In genomic region chr1:228269431-228269830, GRCh38 we compare ENCODE assay signal across 8 cellular contexts.
A peak's percentile ranks its signal among the peaks of the same experiment; 100 is the strongest.
DNase-seq lines count a peak whose midpoint lies in the region; ATAC-seq, FAIRE-seq and TF ChIP-seq lines count a peak whose summit lies in the region.
"Not testable (repeated sequence)": the region's sequence is repeated elsewhere in the genome, so short reads cannot be mapped to it uniquely, and the experiment has no call there.

No MANE protein-coding gene starts in this region.

- H2AK5ac ChIP-seq in IMR-90 (ENCODE audit: low read depth, low read length), result not testable (repeated sequence)

- H3K9me3 ChIP-seq in IMR-90 (ENCODE audit: control insufficient read depth, insufficient read depth, low read length); left lung: not testable (repeated sequence)

- not testable (repeated sequence) for DNase-seq in GM12892 (ENCODE audit: insufficient read length); IMR-90; activated CD8-positive, alpha-beta T cell treated with anti-CD3 and anti-CD28 coated beads, Interleukin-2, amount 10 ng/mL, durations not matched to agents 7 days and 5 days; chondrocyte (ENCODE audit: low spot score); left lung; naive thymus-derived CD8-positive, alpha-beta T cell; stimulated activated naive CD8-positive, alpha-beta T cell treated with anti-CD3 and anti-CD28 coated beads, Interleukin-15, Interleukin-2, amounts not matched to agents 100 U/mL and 50 U/mL, for 24 hours

- no CpG with 5 or more reads among the region's 17 CpGs for WGBS in IMR-90 (ENCODE audit: extremely low coverage in 2 of 2, insufficient read length in 1 of 2), 2 experiments

- not testable (repeated sequence) for H3K27me3 Mint-ChIP-seq in activated CD8-positive, alpha-beta T cell treated with anti-CD3 and anti-CD28 coated beads, Interleukin-2, amount 10 ng/mL, durations not matched to agents 7 days and 5 days (ENCODE audit: low read depth); chondrocyte (ENCODE audit: low read depth); naive thymus-derived CD8-positive, alpha-beta T cell

- H4K8ac ChIP-seq in IMR-90 (ENCODE audit: low read depth in 2 of 2, low read length in 2 of 2), result not testable (repeated sequence)

- TF ChIP-seq RAD21 in IMR-90 (IDR thresholded peaks at IDR 0.05; ENCODE audit: low read length), result not testable (repeated sequence)

- in situ Hi-C loops in IMR-90 (cut with MboI; ENCODE audit: low sequenced_read_pairs), result not testable (repeated sequence)

- H2BK15ac ChIP-seq in IMR-90 (ENCODE audit: low read depth, low read length), result not testable (repeated sequence)

- H3K23ac ChIP-seq in IMR-90 (ENCODE audit: low read depth, low read length), result not testable (repeated sequence)

- H4K91ac ChIP-seq in IMR-90 (ENCODE audit: insufficient read depth, low read depth, low read length), result not testable (repeated sequence)

- POLR2A ChIA-PET in IMR-90 (lab: Charles Lee; ENCODE audit: unreplicated experiment); activated CD8-positive, alpha-beta T cell treated with anti-CD3 and anti-CD28 coated beads, Interleukin-2, amount 10 ng/mL, durations not matched to agents 7 days and 5 days (lab: Charles Lee); naive thymus-derived CD8-positive, alpha-beta T cell (lab: Charles Lee): not testable (repeated sequence)

- FAIRE-seq in GM12892 (lab: Jason Lieb, UNC), result peak; percentile 46

- H2AK9ac ChIP-seq in IMR-90 (replicated peaks; ENCODE audit: low read depth, low read length, poor library complexity), result not testable (repeated sequence)

- intact Hi-C loops in IMR-90 (cut with micrococcal nuclease); left lung (cut with DNase I): not testable (repeated sequence)

- 0 out of 2 replicates have a peak overlapping the region, but pooled peaks have one; percentile 29 for H3K14ac ChIP-seq in IMR-90 (replicated peaks; ENCODE audit: low read depth, low read length)

- not testable (repeated sequence) for H3K18ac ChIP-seq in IMR-90 (ENCODE audit: low read depth, low read length)

- not testable (repeated sequence) for H2BK120ac ChIP-seq in IMR-90 (ENCODE audit: low read depth, low read length)

- not testable (repeated sequence) for H3K4ac ChIP-seq in IMR-90 (ENCODE audit: low read depth, low read length)

- H3K27ac ChIP-seq in IMR-90 (ENCODE audit: insufficient read depth, low read length); left lung: not testable (repeated sequence)

- not testable (repeated sequence) for H3K36me3 Mint-ChIP-seq in activated CD8-positive, alpha-beta T cell treated with anti-CD3 and anti-CD28 coated beads, Interleukin-2, amount 10 ng/mL, durations not matched to agents 7 days and 5 days (ENCODE audit: low read depth); chondrocyte (ENCODE audit: low read depth)
- H3K36me3 Mint-ChIP-seq in naive thymus-derived CD8-positive, alpha-beta T cell, result peaks cover 0 to 19% (median 0%) of the 10 kb centered on the region in 3 donors

- H3K36me3 ChIP-seq in IMR-90 (ENCODE audit: control insufficient read depth, insufficient read depth, low read length), result peaks cover 23% of the 10 kb centered on the region
- H3K36me3 ChIP-seq in left lung, result not testable (repeated sequence)

- not testable (repeated sequence) for H3K27ac Mint-ChIP-seq in activated CD8-positive, alpha-beta T cell treated with anti-CD3 and anti-CD28 coated beads, Interleukin-2, amount 10 ng/mL, durations not matched to agents 7 days and 5 days; naive thymus-derived CD8-positive, alpha-beta T cell
- H3K27ac Mint-ChIP-seq in chondrocyte (ENCODE audit: unreplicated experiment), result peak overlapping the region; percentile 36

- not testable (repeated sequence) for H3K4me3 Mint-ChIP-seq in activated CD8-positive, alpha-beta T cell treated with anti-CD3 and anti-CD28 coated beads, Interleukin-2, amount 10 ng/mL, durations not matched to agents 7 days and 5 days; chondrocyte (ENCODE audit: unreplicated experiment); naive thymus-derived CD8-positive, alpha-beta T cell

- H3K56ac ChIP-seq in IMR-90 (ENCODE audit: extremely low read depth, insufficient read depth, low read length), result not testable (repeated sequence)

- H3K9ac ChIP-seq in IMR-90 (ENCODE audit: low read depth, low read length), result not testable (repeated sequence)

- H2AFZ ChIP-seq in IMR-90 (replicated peaks; ENCODE audit: low read length, poor library complexity), result not testable (repeated sequence)

- H3K4me1 Mint-ChIP-seq in activated CD8-positive, alpha-beta T cell treated with anti-CD3 and anti-CD28 coated beads, Interleukin-2, amount 10 ng/mL, durations not matched to agents 7 days and 5 days (ENCODE audit: low read depth); chondrocyte (ENCODE audit: low read depth): not testable (repeated sequence)
- H3K4me1 Mint-ChIP-seq in naive thymus-derived CD8-positive, alpha-beta T cell, result peaks cover under 1 to 19% (median 13%) of the 10 kb centered on the region in 4 donors

- not testable (repeated sequence) for H2BK5ac ChIP-seq in IMR-90 (ENCODE audit: low read depth, low read length, poor library complexity, severe bottlenecking)

- H3K4me3 ChIP-seq in IMR-90 (ENCODE audit: insufficient read depth, low read depth, low read length); left lung: not testable (repeated sequence)

- BruUV-seq in IMR-90 (replicated peaks; lab: Mats Ljungman, UMichigan), result not testable (repeated sequence)

- CTCF ChIA-PET in IMR-90 (lab: Yijun Ruan, JAX), result interaction anchor here (1.0 kb wide), 1 partner anchor 42 kb away, joined by 3 read pairs; no protein-coding TSS in a partner anchor
- CTCF ChIA-PET in activated CD8-positive, alpha-beta T cell treated with anti-CD3 and anti-CD28 coated beads, Interleukin-2, amount 10 ng/mL, durations not matched to agents 7 days and 5 days (lab: Charles Lee), result not testable (repeated sequence)

- not testable (repeated sequence) for H3K4me2 ChIP-seq in IMR-90 (ENCODE audit: low read depth, low read length)

- H2BK20ac ChIP-seq in IMR-90 (ENCODE audit: low read depth, low read length), result not testable (repeated sequence)

- not testable (repeated sequence) for H3K9me3 Mint-ChIP-seq in activated CD8-positive, alpha-beta T cell treated with anti-CD3 and anti-CD28 coated beads, Interleukin-2, amount 10 ng/mL, durations not matched to agents 7 days and 5 days (ENCODE audit: insufficient read depth); chondrocyte (ENCODE audit: low read depth); naive thymus-derived CD8-positive, alpha-beta T cell

- not testable (repeated sequence) for H3K27me3 ChIP-seq in IMR-90 (ENCODE audit: control insufficient read depth, insufficient read depth, low read length); left lung

- H4K5ac ChIP-seq in IMR-90 (ENCODE audit: low read depth, low read length), result not testable (repeated sequence)

- ATAC-seq in HG02610 (IDR thresholded peaks at IDR 0.05; ENCODE audit: unreplicated experiment) (peak; percentile 68), left lung (peak; percentile 44)
- ATAC-seq in IMR-90 (ENCODE audit: low read depth), result not testable (repeated sequence)
- ATAC-seq in activated CD8-positive, alpha-beta T cell treated with anti-CD3 and anti-CD28 coated beads, Interleukin-2, amount 10 ng/mL, durations not matched to agents 7 days and 5 days, result peak; percentile 70
- peak; percentile 79 to 89 for ATAC-seq in naive thymus-derived CD8-positive, alpha-beta T cell
- peak; percentile 31 for ATAC-seq in stimulated activated naive CD8-positive, alpha-beta T cell treated with anti-CD3 and anti-CD28 coated beads, Interleukin-15, Interleukin-2, amounts not matched to agents 100 U/mL and 50 U/mL, for 24 hours

- TF ChIP-seq POLR2A in GM12892 (IDR thresholded peaks at IDR 0.05; ENCODE audit: low read depth, low read length); IMR-90 (IDR thresholded peaks at IDR 0.05; ENCODE audit: low read depth, low read length): not testable (repeated sequence)

- H4K20me1 ChIP-seq in IMR-90 (ENCODE audit: insufficient read depth, low read length), result not testable (repeated sequence)

- dilution Hi-C loops in IMR-90 (cut with HindIII; ENCODE audit: low sequenced_read_pairs, unreplicated experiment), result not testable (repeated sequence)

- peaks cover 0 to 15% of the 10 kb centered on the region in 2 experiments; a peak in 3 of 4 replicates for H3K79me1 ChIP-seq in IMR-90 (ENCODE audit: low read depth in 1 of 2, low read length in 2 of 2)

- H3K4me1 ChIP-seq in IMR-90 (ENCODE audit: control insufficient read depth, insufficient read depth, low read length); left lung: not testable (repeated sequence)

- TF ChIP-seq CTCF in IMR-90 (conservative IDR thresholded peaks at IDR 0.05; ENCODE audit: low read depth, low read length); chondrocyte (IDR thresholded peaks at IDR 0.05); left lung (IDR thresholded peaks at IDR 0.05): not testable (repeated sequence)

- not testable (repeated sequence) for H3K9me1 ChIP-seq in IMR-90 (ENCODE audit: insufficient read depth, low read length)
